In the genomic region with DNA sequence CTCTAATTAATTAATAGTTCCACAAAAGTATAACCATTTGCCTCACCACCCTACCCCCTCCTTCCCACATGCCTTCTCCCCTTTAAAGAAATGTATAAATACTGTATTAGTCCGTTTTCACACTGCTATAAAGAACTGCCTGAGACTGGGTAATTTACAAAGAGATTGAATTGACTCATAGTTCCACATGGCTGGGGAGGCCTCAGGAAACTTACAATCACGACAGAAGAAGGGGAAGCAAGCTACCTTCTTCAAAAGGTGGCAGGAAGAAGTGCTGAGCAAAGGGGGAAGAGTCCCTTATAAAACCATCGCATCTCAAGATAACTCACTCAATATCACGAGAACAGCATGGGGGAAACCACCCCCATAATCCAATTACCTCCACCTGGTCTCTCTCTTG, we compare ENCODE assay signal across 25 cellular contexts. TPM values are rescaled to one million over a fixed set of nuclear protein-coding genes. Genes with fewer than 3 reads are reported as not detected.
DNase-seq lines count a peak whose midpoint lies in the region; ATAC-seq and TF ChIP-seq lines count a peak whose summit lies in the region.
"Had no signal": no experiment of that assay in that cellular context is flagged by ENCODE, and none has a peak within 500 bp of the region (broad histone marks: within the 10 kb centered on the region; RNA-seq: fewer than 3 reads in every experiment).

No MANE protein-coding gene starts in this region.

- peaks cover 33% of the 10 kb centered on the region for H3K4me1 Mint-ChIP-seq in activated CD4-positive, alpha-beta T cell treated with anti-CD3 and anti-CD28 coated beads for 36 hours
- H3K4me1 Mint-ChIP-seq in natural killer cell: peaks cover 24 to 44% of the 10 kb centered on the region in 2 donors

- no peaks in the 10 kb centered on the region for H3K9me2 ChIP-seq in DOHH2 (replicated peaks; ENCODE audit: control insufficient read depth, low read length)

- TF ChIP-seq CTCF in DOHH2 (IDR thresholded peaks at IDR 0.05; ENCODE audit: low read depth, low read length, poor library complexity, severe bottlenecking): no peak
- TF ChIP-seq CTCF in neutrophil (IDR thresholded peaks at IDR 0.05): no peak
- no peak for TF ChIP-seq CTCF in dorsolateral prefrontal cortex (IDR thresholded peaks at IDR 0.05 in 54 of 56, conservative IDR thresholded peaks at IDR 0.05 in 2 of 56; ENCODE audit: low read depth in 1 of 56, partially characterized antibody in 56 of 56)
- no peak for TF ChIP-seq CTCF in natural killer cell (IDR thresholded peaks at IDR 0.05)

- H3K27me3 Mint-ChIP-seq in activated CD4-positive, alpha-beta T cell treated with anti-CD3 and anti-CD28 coated beads for 36 hours: no peaks in the 10 kb centered on the region
- no peaks in the 10 kb centered on the region for H3K27me3 Mint-ChIP-seq in natural killer cell (ENCODE audit: low read depth in 2 of 2)
- H3K27me3 Mint-ChIP-seq: activated CD4-positive, alpha-beta T cell treated with anti-CD3 and anti-CD28 coated beads, Interleukin-2, amount 10 ng/mL, durations not matched to agents 7 days and 5 days had no signal

- peaks cover 15% of the 10 kb centered on the region for H3K9me3 ChIP-seq in DOHH2 (ENCODE audit: control insufficient read depth, insufficient read depth, low read length)
- H3K9me3 ChIP-seq in neutrophil: peaks cover 8% of the 10 kb centered on the region
- H3K9me3 ChIP-seq: gastrocnemius medialis had no signal

- H3K27me3 ChIP-seq in DOHH2 (ENCODE audit: control insufficient read depth, low read length) (no peaks in the 10 kb centered on the region), neutrophil (no peaks in the 10 kb centered on the region), dorsolateral prefrontal cortex (no peaks in the 10 kb centered on the region)
- H3K27me3 ChIP-seq: gastrocnemius medialis had no signal

- POLR2A ChIA-PET in activated CD4-positive, alpha-beta T cell treated with anti-CD3 and anti-CD28 coated beads for 36 hours (lab: Charles Lee): no interaction called here

- peak overlapping the region; percentile 19 for H3K4me2 ChIP-seq in DOHH2 (ENCODE audit: low read length)

- H3K9me3 Mint-ChIP-seq in activated CD4-positive, alpha-beta T cell treated with anti-CD3 and anti-CD28 coated beads for 36 hours (ENCODE audit: low read depth): peaks cover 23% of the 10 kb centered on the region
- peaks cover 7 to 23% of the 10 kb centered on the region in 2 donors for H3K9me3 Mint-ChIP-seq in activated naive CD4-positive, alpha-beta T cell treated with anti-CD3 and anti-CD28 coated beads, Interleukin-2, amount 50 U/mL, for 72 hours
- peaks cover 0 to 2% of the 10 kb centered on the region in 2 donors for H3K9me3 Mint-ChIP-seq in natural killer cell

- DNase-seq in activated CD4-positive, alpha-beta T cell treated with anti-CD3 and anti-CD28 coated beads for 36 hours: no peak
- no peak for DNase-seq in activated CD4-positive, alpha-beta T cell treated with anti-CD3 and anti-CD28 coated beads for 4 hours
- DNase-seq in activated naive CD4-positive, alpha-beta T cell treated with anti-CD3 and anti-CD28 coated beads, Interleukin-2, amount 50 U/mL, for 72 hours (ENCODE audit: low spot score in 2 of 2): no peak
- no peak for DNase-seq in dorsolateral prefrontal cortex
- DNase-seq in activated effector memory CD4-positive, alpha-beta T cell treated with anti-CD3 and anti-CD28 coated beads, Interleukin-2, amount 50 U/mL, for 16 hours: no peak
- DNase-seq in natural killer cell: no peak
- DNase-seq: activated CD4-positive, alpha-beta T cell treated with anti-CD3 and anti-CD28 coated beads, Interleukin-2, amount 10 ng/mL, durations not matched to agents 7 days and 5 days; activated CD8-positive, alpha-beta memory T cell treated with anti-CD3 and anti-CD28 coated beads, Interleukin-2, amount 50 U/mL, for 4 hours; AML-193; caudate nucleus; COR-L47; DMS79; gastrocnemius medialis; KG1; left ventricle myocardium superior; midbrain; MM.1S; NCI-H510A; NK-92 treated with Interleukin-12 subunit alpha and Interleukin-12 subunit beta, amount 100 ng/mL, for 24 hours; SHP77; T-helper 1 cell; trophoblast cell had no signal

- H3K4me3 ChIP-seq in DOHH2 (ENCODE audit: low read length) (no peak overlapping the region), neutrophil (ENCODE audit: low read depth in 1 of 2, low read length in 1 of 2) (no peak overlapping the region), dorsolateral prefrontal cortex (no peak overlapping the region)
- H3K4me3 ChIP-seq: gastrocnemius medialis had no signal

- H3K27ac ChIP-seq in DOHH2 (ENCODE audit: low read depth, low read length): no peak overlapping the region; the same call in 1 of the 2 replicates
- H3K27ac ChIP-seq in neutrophil: peak overlapping the region; percentile 41
- H3K27ac ChIP-seq in dorsolateral prefrontal cortex: no peak overlapping the region
- H3K27ac ChIP-seq: gastrocnemius medialis had no signal

- peak; percentile 62 for ATAC-seq in activated CD4-positive, alpha-beta T cell treated with anti-CD3 and anti-CD28 coated beads for 36 hours
- ATAC-seq in activated naive CD4-positive, alpha-beta T cell treated with anti-CD3 and anti-CD28 coated beads, Interleukin-2, amount 50 U/mL, for 72 hours: peak; percentile 28 to 92
- ATAC-seq in natural killer cell: no peak
- ATAC-seq: gastrocnemius medialis, left ventricle myocardium superior, sciatic nerve had no signal

- intact Hi-C loops in activated CD4-positive, alpha-beta T cell treated with anti-CD3 and anti-CD28 coated beads for 36 hours (cut with DNase I, micrococcal nuclease): no loop called here
- intact Hi-C loops in dorsolateral prefrontal cortex (cut with DNase I) (no loop called here), natural killer cell (cut with micrococcal nuclease) (no loop called here)

- H3K36me3 Mint-ChIP-seq in activated CD4-positive, alpha-beta T cell treated with anti-CD3 and anti-CD28 coated beads for 36 hours (ENCODE audit: low read depth): peaks cover 21% of the 10 kb centered on the region
- peaks cover 27 to 57% of the 10 kb centered on the region in 2 donors for H3K36me3 Mint-ChIP-seq in activated naive CD4-positive, alpha-beta T cell treated with anti-CD3 and anti-CD28 coated beads, Interleukin-2, amount 50 U/mL, for 72 hours
- H3K36me3 Mint-ChIP-seq in natural killer cell: peaks cover 7% of the 10 kb centered on the region

- H3K27ac Mint-ChIP-seq in activated CD4-positive, alpha-beta T cell treated with anti-CD3 and anti-CD28 coated beads for 36 hours: peak overlapping the region; percentile 57
- H3K27ac Mint-ChIP-seq in activated naive CD4-positive, alpha-beta T cell treated with anti-CD3 and anti-CD28 coated beads, Interleukin-2, amount 50 U/mL, for 72 hours: peak overlapping the region in 1 of 2 donors; percentile 64
- peak overlapping the region in 1 of 2 donors; percentile 5 for H3K27ac Mint-ChIP-seq in natural killer cell
- H3K27ac Mint-ChIP-seq: activated CD4-positive, alpha-beta T cell treated with anti-CD3 and anti-CD28 coated beads, Interleukin-2, amount 10 ng/mL, durations not matched to agents 7 days and 5 days had no signal

- H4K20me1 ChIP-seq in DOHH2 (ENCODE audit: control insufficient read depth, insufficient read depth, low read depth, low read length): no peaks in the 10 kb centered on the region

- no peak overlapping the region for H3K4me3 Mint-ChIP-seq in activated CD4-positive, alpha-beta T cell treated with anti-CD3 and anti-CD28 coated beads for 36 hours
- no peak overlapping the region for H3K4me3 Mint-ChIP-seq in natural killer cell
- H3K4me3 Mint-ChIP-seq: activated CD4-positive, alpha-beta T cell treated with anti-CD3 and anti-CD28 coated beads, Interleukin-2, amount 10 ng/mL, durations not matched to agents 7 days and 5 days had no signal

- no peaks in the 10 kb centered on the region for H3K79me2 ChIP-seq in DOHH2 (ENCODE audit: control insufficient read depth, low read length)

- CTCF ChIA-PET in activated CD4-positive, alpha-beta T cell treated with anti-CD3 and anti-CD28 coated beads for 36 hours (lab: Charles Lee): interaction anchor here (1.9 kb wide), 1 partner anchor 9 kb away, joined by 9 read pairs; a partner anchor contains a TSS

- no peaks in the 10 kb centered on the region for H3K36me3 ChIP-seq in DOHH2 (ENCODE audit: control insufficient read depth, low read length)
- H3K36me3 ChIP-seq in neutrophil: no peaks in the 10 kb centered on the region
- H3K36me3 ChIP-seq: gastrocnemius medialis had no signal

- H3K4me1 ChIP-seq in DOHH2 (ENCODE audit: control insufficient read depth, low read length): peaks cover 40% of the 10 kb centered on the region
- peaks cover 6 to 31% of the 10 kb centered on the region in 2 experiments for H3K4me1 ChIP-seq in neutrophil (ENCODE audit: control insufficient read depth in 1 of 2, insufficient read depth in 1 of 2, low read depth in 1 of 2, low read length in 1 of 2)
- H3K4me1 ChIP-seq: gastrocnemius medialis had no signal

- H3F3A ChIP-seq in DOHH2 (ENCODE audit: control insufficient read depth, insufficient read depth): peaks cover 11% of the 10 kb centered on the region

RNA-seq across cellular contexts. Expression of a gene that starts 8.2 kb away (rescaled TPM):
- 10 to 100 TPM; 52.0 to 78.8 TPM for total RNA-seq in activated CD4-positive, alpha-beta T cell treated with anti-CD3 and anti-CD28 coated beads for 36 hours
- 10 to 100 TPM; 58.1 to 86.0 TPM for total RNA-seq in activated naive CD4-positive, alpha-beta T cell treated with anti-CD3 and anti-CD28 coated beads, Interleukin-2, amount 50 U/mL, for 72 hours
- total RNA-seq in dorsolateral prefrontal cortex: 10 to 100 TPM; 21.6 to 58.1 (median 36.9) TPM
- 100 to 1,000 TPM; 144 to 209 (median 184) TPM for total RNA-seq in natural killer cell

Comparison
In these comparisons a context has a peak if more than half of its experiments do, and no peak if none do; other contexts are left out.
1. ATAC-seq: peak in activated CD4-positive, alpha-beta T cell treated with anti-CD3 and anti-CD28 coated beads for 36 hours (single experiment) and activated naive CD4-positive, alpha-beta T cell treated with anti-CD3 and anti-CD28 coated beads, Interleukin-2, amount 50 U/mL, for 72 hours (2 of 2); none in natural killer cell (0 of 3).